In genomic region chr4:110988741-110989140, GRCh38 we compare ENCODE assay signal across 20 cellular contexts.
"Had no signal": no experiment of that assay in that cellular context is flagged by ENCODE, and none has a peak within 500 bp of the region (broad histone marks: within the 10 kb centered on the region; RNA-seq: fewer than 3 reads in every experiment).

No MANE protein-coding gene starts in this region.

- H3K36me3 ChIP-seq: heart right ventricle, neural progenitor cell, prostate gland, right lobe of liver, thoracic aorta, transverse colon had no signal

- H3K4me1 Mint-ChIP-seq: natural killer cell; stimulated activated naive B cell treated with anti-CD40 and anti-IgM and Interleukin-4, amounts not matched to agents 10 μg/mL and 1 μg/mL and 100 μg/mL, for 72 hours; stimulated activated naive CD8-positive, alpha-beta T cell treated with anti-CD3 and anti-CD28 coated beads, Interleukin-15, amount 100 ng/mL, for 72 hours had no signal

- H3K4me3 ChIP-seq: dorsolateral prefrontal cortex, heart right ventricle, neural progenitor cell, prostate gland, right lobe of liver, thoracic aorta, transverse colon had no signal

- H3K9me3 Mint-ChIP-seq: neural progenitor cell; stimulated activated naive B cell treated with anti-CD40 and anti-IgM and Interleukin-4, amounts not matched to agents 10 μg/mL and 1 μg/mL and 100 μg/mL, for 72 hours; stimulated activated naive CD8-positive, alpha-beta T cell treated with anti-CD3 and anti-CD28 coated beads, Interleukin-15, amount 100 ng/mL, for 72 hours had no signal

- H3K9me3 ChIP-seq: heart right ventricle, prostate gland, right lobe of liver, thoracic aorta, transverse colon had no signal

- H3K4me1 ChIP-seq: heart right ventricle, neural progenitor cell, parathyroid adenoma, prostate gland, right lobe of liver, transverse colon had no signal

- H3K27me3 Mint-ChIP-seq: stimulated activated naive B cell treated with anti-CD40 and anti-IgM and Interleukin-4, amounts not matched to agents 10 μg/mL and 1 μg/mL and 100 μg/mL, for 72 hours; stimulated activated naive CD8-positive, alpha-beta T cell treated with anti-CD3 and anti-CD28 coated beads, Interleukin-15, amount 100 ng/mL, for 72 hours had no signal

- H3K4me3 Mint-ChIP-seq: natural killer cell; neural progenitor cell; stimulated activated naive B cell treated with anti-CD40 and anti-IgM and Interleukin-4, amounts not matched to agents 10 μg/mL and 1 μg/mL and 100 μg/mL, for 72 hours; stimulated activated naive CD8-positive, alpha-beta T cell treated with anti-CD3 and anti-CD28 coated beads, Interleukin-15, amount 100 ng/mL, for 72 hours had no signal

- H3K27me3 ChIP-seq: dorsolateral prefrontal cortex, heart right ventricle, neural progenitor cell, right lobe of liver, transverse colon had no signal

- H3K27ac Mint-ChIP-seq: natural killer cell; neural progenitor cell; stimulated activated naive B cell treated with anti-CD40 and anti-IgM and Interleukin-4, amounts not matched to agents 10 μg/mL and 1 μg/mL and 100 μg/mL, for 72 hours; stimulated activated naive CD8-positive, alpha-beta T cell treated with anti-CD3 and anti-CD28 coated beads, Interleukin-15, amount 100 ng/mL, for 72 hours had no signal

- H3K36me3 Mint-ChIP-seq: natural killer cell; neural progenitor cell; stimulated activated naive B cell treated with anti-CD40 and anti-IgM and Interleukin-4, amounts not matched to agents 10 μg/mL and 1 μg/mL and 100 μg/mL, for 72 hours had no signal

- DNase-seq: cortex of kidney; dorsolateral prefrontal cortex; effector CD8-positive, alpha-beta T cell; heart right ventricle; hypothalamus; kidney glomerular epithelial cell; mammary epithelial cell; natural killer cell; nucleus accumbens; right lobe of liver; stimulated activated CD4-positive, alpha-beta T cell treated with anti-CD3 and anti-CD28 coated beads, Interleukin-2, amount 100 ng/mL, for 24 hours; stimulated activated CD4-positive, alpha-beta T cell treated with anti-CD3 and anti-CD28 coated beads, Interleukin-4, amount 100 ng/mL, for 4 hours; stimulated activated naive B cell treated with anti-CD40 and anti-IgM and Interleukin-4, amounts not matched to agents 10 μg/mL and 1 μg/mL and 100 μg/mL, for 72 hours; stimulated activated naive CD8-positive, alpha-beta T cell treated with anti-CD3 and anti-CD28 coated beads, Interleukin-15, amount 100 ng/mL, for 72 hours; substantia nigra; transverse colon had no signal

- H3K27ac ChIP-seq: dorsolateral prefrontal cortex, heart right ventricle, neural progenitor cell, parathyroid adenoma, prostate gland, right lobe of liver, thoracic aorta, transverse colon had no signal
